In the genomic region with DNA sequence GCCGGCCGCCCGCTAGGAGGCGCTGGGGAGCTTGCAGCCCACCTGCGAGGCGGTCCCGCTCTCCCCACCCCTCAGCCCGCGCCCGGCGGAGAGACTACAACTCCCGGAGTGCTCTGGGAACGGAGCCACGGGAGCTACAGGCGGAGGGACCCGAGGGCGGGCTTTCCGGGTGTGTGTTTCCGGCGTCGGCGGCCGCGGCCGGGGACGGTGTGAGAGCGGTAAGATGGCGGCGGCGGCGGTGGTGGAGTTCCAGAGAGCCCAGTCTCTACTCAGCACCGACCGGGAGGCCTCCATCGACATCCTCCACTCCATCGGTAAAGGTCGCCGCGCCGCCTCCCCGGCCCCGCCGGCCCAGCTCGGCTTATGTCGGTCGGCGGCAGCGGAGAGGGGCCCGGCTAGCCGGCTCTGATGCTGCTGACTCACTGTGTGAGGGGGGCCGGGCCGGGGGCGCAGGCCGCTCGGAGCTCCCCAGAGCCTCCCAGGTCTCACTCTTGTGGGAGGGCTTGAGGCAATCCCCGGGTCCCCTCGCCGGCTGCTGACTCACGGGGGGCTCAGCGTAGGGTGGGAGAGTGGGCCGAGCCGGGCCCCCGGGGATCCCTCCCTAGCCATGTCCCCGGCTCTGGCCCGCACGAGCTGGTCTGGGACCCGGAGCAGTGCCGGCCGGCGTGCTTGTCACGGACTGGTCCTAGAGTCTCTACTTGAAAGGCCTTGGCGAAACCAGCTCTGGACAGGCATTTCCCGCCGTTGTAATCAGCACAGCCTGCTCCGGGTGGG, we compare ENCODE assay signal across 8 cellular contexts. TPM values are rescaled to one million over a fixed set of nuclear protein-coding genes. Genes with fewer than 3 reads are reported as not detected.
A peak's percentile ranks its signal among the peaks of the same experiment; 100 is the strongest.
DNase-seq lines count a peak whose midpoint lies in the region; ATAC-seq and TF ChIP-seq lines count a peak whose summit lies in the region.

A gene (plus strand): TSS at position 210 of the 774 bp plus-strand sequence. CDS start 14 bp downstream, at position 224.

- H3K27me3 ChIP-seq in H7 (ENCODE audit: control insufficient read depth, insufficient read depth, low read length), result peaks cover 9% of the 10 kb centered on the region

- peaks cover 16% of the 10 kb centered on the region for H3K36me3 Mint-ChIP-seq in nephron progenitor cell (ENCODE audit: low read depth)

- H3K27me3 Mint-ChIP-seq in nephron progenitor cell (ENCODE audit: low read depth, poor library complexity), result peaks cover 20% of the 10 kb centered on the region
- H3K27me3 Mint-ChIP-seq in stimulated activated naive CD8-positive, alpha-beta T cell treated with anti-CD3 and anti-CD28 coated beads, Interleukin-15, amount 100 ng/mL, for 72 hours, result peaks cover 21% of the 10 kb centered on the region

- H3K4me3 ChIP-seq in H7 (ENCODE audit: insufficient read depth, low read depth, low read length), result peak within 1 kb of the TSS; percentile 90
- peak within 1 kb of the TSS; percentile 94 for H3K4me3 ChIP-seq in fibroblast of the aortic adventitia (ENCODE audit: low read depth, low read length)

- ATAC-seq in stimulated activated naive CD8-positive, alpha-beta T cell treated with anti-CD3 and anti-CD28 coated beads, Interleukin-15, amount 100 ng/mL, for 72 hours, result peak; percentile 98

- peak within 1 kb of the TSS; percentile 96 for H3K4me3 Mint-ChIP-seq in nephron progenitor cell
- peak within 1 kb of the TSS; percentile 90 to 97 for H3K4me3 Mint-ChIP-seq in stimulated activated naive CD8-positive, alpha-beta T cell treated with anti-CD3 and anti-CD28 coated beads, Interleukin-15, amount 100 ng/mL, for 72 hours

- in situ Hi-C loops in G401 (cut with HindIII; ENCODE audit: low sequenced_read_pairs), result no loop called here

- peaks cover 25% of the 10 kb centered on the region for H3K4me1 Mint-ChIP-seq in nephron progenitor cell
- peaks cover 52% of the 10 kb centered on the region for H3K4me1 Mint-ChIP-seq in stimulated activated naive CD8-positive, alpha-beta T cell treated with anti-CD3 and anti-CD28 coated beads, Interleukin-15, amount 100 ng/mL, for 72 hours

- H3K9me3 Mint-ChIP-seq in nephron progenitor cell, result peaks cover 7% of the 10 kb centered on the region
- no peaks in the 10 kb centered on the region for H3K9me3 Mint-ChIP-seq in stimulated activated naive CD8-positive, alpha-beta T cell treated with anti-CD3 and anti-CD28 coated beads, Interleukin-15, amount 100 ng/mL, for 72 hours

- DNase-seq in G401 (ENCODE audit: low spot score) (peak; percentile 97), H7 (peak; percentile 99), M059J (ENCODE audit: low read depth) (peak; percentile 94), SHP77 treated with DMSO at 0.1 percent for 48 hours (lab: John Stamatoyannopoulos, UW) (peak; percentile 81), fibroblast of the aortic adventitia (ENCODE audit: low read depth) (peak; percentile 94), nephron progenitor cell (peak; percentile 99)
- peak; percentile 100 for DNase-seq in activated effector memory CD4-positive, alpha-beta T cell treated with anti-CD3 and anti-CD28 coated beads, Interleukin-2, amount 50 U/mL, for 16 hours
- peak; percentile 99 for DNase-seq in stimulated activated naive CD8-positive, alpha-beta T cell treated with anti-CD3 and anti-CD28 coated beads, Interleukin-15, amount 100 ng/mL, for 72 hours

- H3K27ac Mint-ChIP-seq in nephron progenitor cell, result peak within 1 kb of the TSS; percentile 98
- H3K27ac Mint-ChIP-seq in stimulated activated naive CD8-positive, alpha-beta T cell treated with anti-CD3 and anti-CD28 coated beads, Interleukin-15, amount 100 ng/mL, for 72 hours, result peak within 1 kb of the TSS; percentile 90 to 97

- H3K36me3 ChIP-seq in H7 (replicated peaks; ENCODE audit: control insufficient read depth, insufficient read depth, low read length), result peaks cover 9% of the 10 kb centered on the region

- TF ChIP-seq CTCF in fibroblast of the aortic adventitia (IDR thresholded peaks at IDR 0.05; ENCODE audit: insufficient read depth, low read length) (peak; percentile 90), nephron progenitor cell (IDR thresholded peaks at IDR 0.05) (peak; percentile 1)

RNA-seq across cellular contexts. Expression of the gene that starts here (rescaled TPM):
- 105 and 214 TPM in 2 replicates for total RNA-seq in G401 (2014; rRNA removed; shearing (Covaris generic))
- 101 and 121 TPM in 2 replicates for total RNA-seq in H7 (2014; rRNA removed; shearing (Covaris generic))
- 70.0 and 102 TPM in 2 replicates for total RNA-seq in M059J (2014; rRNA removed; shearing (Covaris generic))
- total RNA-seq in fibroblast of the aortic adventitia (ENCODE audit: low replicate concordance), result 74.2 and 78.2 TPM in 2 replicates

Comparison
In these comparisons a context has a peak if more than half of its experiments do, and no peak if none do; other contexts are left out.
1. Peak in every context shown above with its lines: DNase-seq, ATAC-seq and H3K4me3 ChIP-seq.